8 cellular contexts compared by ENCODE assay signal in genomic region chr9:12777149-12778010, GRCh38. TPM values are rescaled to one million over a fixed set of nuclear protein-coding genes. Genes with fewer than 3 reads are reported as not detected.
DNase-seq lines count a peak whose midpoint lies in the region; ATAC-seq and TF ChIP-seq lines count a peak whose summit lies in the region.
"Had no signal": no experiment of that assay in that cellular context is flagged by ENCODE, and none has a peak within 500 bp of the region (broad histone marks: within the 10 kb centered on the region; RNA-seq: fewer than 3 reads in every experiment).

No MANE protein-coding gene starts in this region.

- H3K4me1 Mint-ChIP-seq in mesothelial cell of epicardium: peaks cover 37% of the 10 kb centered on the region

- H3K9ac ChIP-seq in MM.1S (ENCODE audit: low read length) (peak overlapping the region; percentile 85), colonic mucosa (ENCODE audit: low read depth in 2 of 2, low read length in 2 of 2) (peak overlapping the region in 1 of 2 donors; percentile 96)

- H3K4me3 ChIP-seq in MM.1S (ENCODE audit: low read length): peak overlapping the region; percentile 63
- peak overlapping the region; percentile 69 for H3K4me3 ChIP-seq in colonic mucosa
- peak overlapping the region; percentile 66 to 85 (median 77) for H3K4me3 ChIP-seq in transverse colon

- H2AFZ ChIP-seq in MM.1S (ENCODE audit: low read length): no peak overlapping the region

- no peaks in the 10 kb centered on the region for H3K27me3 Mint-ChIP-seq in mesothelial cell of epicardium (ENCODE audit: low read depth)

- H3K27me3 ChIP-seq in MM.1S (replicated peaks; ENCODE audit: insufficient read depth, low read length) (no peaks in the 10 kb centered on the region), colonic mucosa (no peaks in the 10 kb centered on the region), transverse colon (no peaks in the 10 kb centered on the region)

- H3K27ac ChIP-seq in MM.1S (ENCODE audit: low read length) (peak overlapping the region; percentile 93; the same call in 1 of the 2 replicates), colonic mucosa (peak overlapping the region; percentile 96), transverse colon (peak overlapping the region; percentile 90 to 98 (median 97))

- H3K9me3 Mint-ChIP-seq in mesothelial cell of epicardium: peaks cover 10% of the 10 kb centered on the region

- intact Hi-C loops in colonic mucosa (cut with DNase I): loop anchor here (5.0 kb wide), 2 partner anchors 40 to 105 kb away; no protein-coding TSS in a partner anchor
- intact Hi-C loops in transverse colon (cut with DNase I; ENCODE audit: low total_unique reads): loop anchor here (10.0 kb wide), 1 partner anchor 47 kb away; no protein-coding TSS in a partner anchor
- intact Hi-C loops in sciatic nerve (cut with DNase I): no loop called here

- TF ChIP-seq CTCF in MM.1S (IDR thresholded peaks at IDR 0.05; ENCODE audit: low read length) (no peak), colonic mucosa (IDR thresholded peaks at IDR 0.05) (no peak), mesothelial cell of epicardium (IDR thresholded peaks at IDR 0.05; ENCODE audit: unreplicated experiment) (no peak), transverse colon (IDR thresholded peaks at IDR 0.05) (no peak)

- in situ Hi-C loops in transverse colon (cut with MboI; ENCODE audit: low pct_ligation_motif_present in 1 of 4, low pct_unique_long_range_greater_than_20kb in 1 of 4, low sequenced_read_pairs in 3 of 4): no loop called here

- H3K36me3 Mint-ChIP-seq in mesothelial cell of epicardium: peaks cover 21% of the 10 kb centered on the region

- peak overlapping the region; percentile 90 for H3K27ac Mint-ChIP-seq in mesothelial cell of epicardium

- ATAC-seq in sciatic nerve (no peak), GM18907 (IDR thresholded peaks at IDR 0.05; ENCODE audit: unreplicated experiment) (no peak)

- H3K9me2 ChIP-seq in MM.1S (replicated peaks; ENCODE audit: insufficient read depth, low read length): no peaks in the 10 kb centered on the region

- no peaks in the 10 kb centered on the region for H3K4me1 ChIP-seq in MM.1S (ENCODE audit: low read length)
- H3K4me1 ChIP-seq in colonic mucosa: no peaks in the 10 kb centered on the region
- peaks cover 0 to 28% (median 6%) of the 10 kb centered on the region in 4 donors for H3K4me1 ChIP-seq in transverse colon

- no peaks in the 10 kb centered on the region for H3K36me3 ChIP-seq in MM.1S (replicated peaks; ENCODE audit: insufficient read depth, low read length)
- no peaks in the 10 kb centered on the region for H3K36me3 ChIP-seq in colonic mucosa
- no peaks in the 10 kb centered on the region for H3K36me3 ChIP-seq in transverse colon

- DNase-seq in MM.1S (no peak), colonic mucosa (no peak), mesothelial cell of epicardium (ENCODE audit: low spot score in 2 of 2, unreplicated experiment in 2 of 2) (no peak), transverse colon (no peak), sciatic nerve (ENCODE audit: low spot score) (no peak), H4 (ENCODE audit: low spot score) (no peak)
- DNase-seq: NCI-H526 treated with DMSO at 0.1 percent for 48 hours had no signal

- WGBS in transverse colon (ENCODE audit: low coverage in 1 of 2), 2 donors: 27 to 29% methylated on average over 7 of the region's 7 CpGs

- TF ChIP-seq POLR2A in transverse colon (IDR thresholded peaks at IDR 0.05): no peak

- peak overlapping the region; percentile 92 for H3K4me3 Mint-ChIP-seq in mesothelial cell of epicardium

- TF ChIP-seq EP300 in transverse colon (IDR thresholded peaks at IDR 0.05; ENCODE audit: low read depth): no peak

- peaks cover 26% of the 10 kb centered on the region for H3K79me2 ChIP-seq in MM.1S (ENCODE audit: low read length)

- H3K4me2 ChIP-seq in MM.1S (ENCODE audit: low read depth, low read length): peak overlapping the region; percentile 92

- H3F3A ChIP-seq in MM.1S (ENCODE audit: insufficient read depth, low read length): peaks cover 8% of the 10 kb centered on the region; the same call in 1 of the 2 replicates

- no peaks in the 10 kb centered on the region for H4K20me1 ChIP-seq in MM.1S (ENCODE audit: insufficient read depth, low read length)

- H3K9me3 ChIP-seq in MM.1S (replicated peaks; ENCODE audit: insufficient read depth, low read length): no peaks in the 10 kb centered on the region
- no peaks in the 10 kb centered on the region for H3K9me3 ChIP-seq in colonic mucosa
- H3K9me3 ChIP-seq in transverse colon: peaks cover 0 to under 1% of the 10 kb centered on the region in 2 donors

RNA-seq across cellular contexts. Expression of gene LURAP1L, which starts 2.6 kb away (rescaled TPM):
- total RNA-seq in colonic mucosa (10 to 100 TPM; 19.3 to 42.5 TPM), mesothelial cell of epicardium (31.2 to 33.9 TPM (median 32.7 TPM) in 3 replicates), transverse colon (10 to 100 TPM; 19.1 to 50.0 (median 34.5) TPM), sciatic nerve (7.8 TPM)
- 10.6 and 15.2 TPM in 2 replicates for total RNA-seq in H4 (2014; rRNA removed; shearing (Covaris generic))
